ENCODE assay signal across 11 cellular contexts in genomic region chr3:10367466-10367865, GRCh38.
"Had no signal": no experiment of that assay in that cellular context is flagged by ENCODE, and none has a peak within 500 bp of the region (broad histone marks: within the 10 kb centered on the region; RNA-seq: fewer than 3 reads in every experiment).

No MANE protein-coding gene starts in this region.

- H3K9me3 ChIP-seq: ascending aorta, psoas muscle, upper lobe of right lung had no signal

- H3K27ac ChIP-seq: ascending aorta, psoas muscle, upper lobe of right lung had no signal

- ATAC-seq: effector memory CD8-positive, alpha-beta T cell; left colon; upper lobe of right lung had no signal

- DNase-seq: activated naive CD4-positive, alpha-beta T cell; central memory CD4-positive, alpha-beta T cell; cortex of kidney; effector memory CD8-positive, alpha-beta T cell; left colon; occipital lobe; upper lobe of right lung had no signal

- H3K4me1 ChIP-seq: ascending aorta, psoas muscle, upper lobe of right lung had no signal

- H3K4me3 ChIP-seq: ascending aorta, psoas muscle, upper lobe of right lung had no signal

- H3K36me3 Mint-ChIP-seq: natural killer cell treated with Interleukin-12 subunit alpha and Interleukin-12 subunit beta and Interleukin-15 and Interleukin-18, amount 100 ng/mL, for 72 hours had no signal

- H3K27me3 ChIP-seq: ascending aorta, upper lobe of right lung had no signal

- H3K9me3 Mint-ChIP-seq: effector memory CD8-positive, alpha-beta T cell; natural killer cell treated with Interleukin-12 subunit alpha and Interleukin-12 subunit beta and Interleukin-15 and Interleukin-18, amount 100 ng/mL, for 72 hours had no signal

- H3K4me3 Mint-ChIP-seq: activated naive CD8-positive, alpha-beta T cell treated with anti-CD3 and anti-CD28 coated beads, Interleukin-2, amount 50 U/mL, for 24 hours; effector memory CD8-positive, alpha-beta T cell; natural killer cell treated with Interleukin-12 subunit alpha and Interleukin-12 subunit beta and Interleukin-15 and Interleukin-18, amount 100 ng/mL, for 72 hours had no signal

- H3K36me3 ChIP-seq: ascending aorta, upper lobe of right lung had no signal

- H3K27ac Mint-ChIP-seq: natural killer cell treated with Interleukin-12 subunit alpha and Interleukin-12 subunit beta and Interleukin-15 and Interleukin-18, amount 100 ng/mL, for 72 hours had no signal
